In the genomic region with DNA sequence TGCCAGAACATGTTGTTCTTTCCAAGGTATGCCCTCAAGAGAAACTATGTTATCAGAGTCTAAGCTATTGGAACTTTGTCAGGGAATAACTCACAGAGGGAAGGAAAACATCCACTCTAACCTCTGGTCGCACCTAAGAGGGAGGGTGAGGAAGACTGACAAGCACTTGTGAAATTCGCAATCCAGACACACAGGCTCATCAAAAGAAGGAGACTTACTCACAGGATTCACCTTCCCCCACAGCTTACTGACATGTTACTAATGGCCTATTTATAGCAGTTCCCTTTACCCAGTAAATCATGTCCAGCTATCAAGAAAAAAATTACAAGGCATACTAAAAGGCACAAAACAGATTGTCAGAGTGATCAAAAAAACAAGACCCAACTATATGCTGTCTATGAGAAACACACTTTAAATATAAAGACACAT, we compare ENCODE assay signal across 1 cellular context.
TF ChIP-seq lines count a peak whose summit lies in the region.

No MANE protein-coding gene starts in this region.

TF ChIP-seq in H1, 55 proteins besides CTCF, POLR2A, EP300 and RAD21:
- TF ChIP-seq, protein P1, sequence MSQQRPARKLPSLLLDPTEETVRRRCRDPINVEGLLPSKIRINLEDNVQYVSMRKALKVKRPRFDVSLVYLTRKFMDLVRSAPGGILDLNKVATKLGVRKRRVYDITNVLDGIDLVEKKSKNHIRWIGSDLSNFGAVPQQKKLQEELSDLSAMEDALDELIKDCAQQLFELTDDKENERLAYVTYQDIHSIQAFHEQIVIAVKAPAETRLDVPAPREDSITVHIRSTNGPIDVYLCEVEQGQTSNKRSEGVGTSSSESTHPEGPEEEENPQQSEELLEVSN (IDR thresholded peaks at IDR 0.05) = no peak
- TF ChIP-seq ZNF274 (IDR thresholded peaks at IDR 0.05; ENCODE audit: borderline replicate concordance, extremely low read depth, low read length) (no peak), CBX8 (IDR thresholded peaks at IDR 0.05; ENCODE audit: borderline replicate concordance, low read depth, low read length) (no peak), SP4 (IDR thresholded peaks at IDR 0.05; ENCODE audit: low read length) (no peak), NRF1 (IDR thresholded peaks at IDR 0.05; ENCODE audit: low read depth, low read length) (no peak), HDAC6 (IDR thresholded peaks at IDR 0.05; ENCODE audit: low read depth, low read length) (no peak), PHF8 (conservative IDR thresholded peaks at IDR 0.05; ENCODE audit: low read depth, low read length) (no peak), GABPA (IDR thresholded peaks at IDR 0.05; ENCODE audit: borderline replicate concordance, insufficient read depth, low read length) (no peak), CHD2 (IDR thresholded peaks at IDR 0.05; ENCODE audit: low read length) (no peak), SIN3A (conservative IDR thresholded peaks at IDR 0.05 in 1 of 2, IDR thresholded peaks at IDR 0.05 in 1 of 2; ENCODE audit: low read depth in 1 of 2, low read length in 2 of 2) (no peak), CHD1 (IDR thresholded peaks at IDR 0.05; ENCODE audit: low read depth, low read length) (no peak), JUN (IDR thresholded peaks at IDR 0.05; ENCODE audit: low read depth, low read length) (no peak), SAP30 (IDR thresholded peaks at IDR 0.05; ENCODE audit: insufficient read depth, insufficient replicate concordance, low read length) (no peak), SIRT6 (IDR thresholded peaks at IDR 0.05; ENCODE audit: low read length) (no peak), POU5F1 (IDR thresholded peaks at IDR 0.05; ENCODE audit: low read depth, low read length) (no peak), ASH2L (IDR thresholded peaks at IDR 0.05; ENCODE audit: low read length) (no peak)
